ENCODE assay signal across 28 cellular contexts in the genomic region with DNA sequence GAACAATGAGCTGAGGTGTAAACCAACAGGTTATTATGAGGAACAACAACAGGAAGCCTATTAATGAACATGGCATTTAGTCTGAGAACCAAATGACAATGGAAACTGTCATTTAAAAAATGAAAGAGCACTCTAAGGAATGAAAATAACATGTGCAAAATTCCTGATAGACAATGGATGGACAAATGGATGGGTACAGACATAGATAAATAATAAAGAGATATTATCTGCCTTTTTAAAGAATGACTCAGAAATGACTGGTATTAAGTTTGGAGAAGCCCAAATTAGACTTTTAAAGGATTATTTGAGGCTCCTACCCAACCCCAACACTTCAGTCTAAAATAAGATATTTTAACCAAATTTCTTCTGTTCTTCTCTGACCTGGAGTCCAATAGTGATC.
"Had no signal": no experiment of that assay in that cellular context is flagged by ENCODE, and none has a peak within 500 bp of the region (broad histone marks: within the 10 kb centered on the region; RNA-seq: fewer than 3 reads in every experiment).

No MANE protein-coding gene starts in this region.

- H3K27ac Mint-ChIP-seq: stimulated activated effector memory CD8-positive, alpha-beta T cell treated with anti-CD3 and anti-CD28 coated beads, Interleukin-12 subunit alpha, Interleukin-12 subunit beta, amount 100 ng/mL, for 72 hours; stimulated activated memory B cell treated with anti-CD40 and anti-IgM and Interleukin-4, amounts not matched to agents 10 μg/mL and 1 μg/mL and 100 μg/mL, for 72 hours; stimulated activated naive B cell treated with anti-CD40 and anti-IgM and Interleukin-4, amounts not matched to agents 10 μg/mL and 1 μg/mL and 100 μg/mL, for 72 hours; stimulated activated naive CD8-positive, alpha-beta T cell treated with anti-CD3 and anti-CD28 coated beads, Interleukin-15, amount 100 ng/mL, for 72 hours; stimulated activated naive CD8-positive, alpha-beta T cell treated with anti-CD3 and anti-CD28 coated beads, Interleukin-15, Interleukin-2, amounts not matched to agents 100 ng/mL and 50 ng/mL, for 24 hours; type B pancreatic cell had no signal

- H3K27me3 Mint-ChIP-seq: stimulated activated memory B cell treated with anti-CD40 and anti-IgM and Interleukin-4, amounts not matched to agents 10 μg/mL and 1 μg/mL and 100 μg/mL, for 72 hours; stimulated activated naive B cell treated with anti-CD40 and anti-IgM and Interleukin-4, amounts not matched to agents 10 μg/mL and 1 μg/mL and 100 μg/mL, for 72 hours; stimulated activated naive CD8-positive, alpha-beta T cell treated with anti-CD3 and anti-CD28 coated beads, Interleukin-15, amount 100 ng/mL, for 72 hours; stimulated activated naive CD8-positive, alpha-beta T cell treated with anti-CD3 and anti-CD28 coated beads, Interleukin-15, Interleukin-2, amounts not matched to agents 100 ng/mL and 50 ng/mL, for 24 hours; type B pancreatic cell had no signal

- DNase-seq: stimulated activated CD4-positive, alpha-beta T cell treated with anti-CD3 and anti-CD28 coated beads, Interleukin-2, amount 100 ng/mL, for 48 hours; stimulated activated CD4-positive, alpha-beta T cell treated with anti-CD3 and anti-CD28 coated beads, Interleukin-4, amount 100 ng/mL, for 1 hour; stimulated activated CD4-positive, alpha-beta T cell treated with anti-CD3 and anti-CD28 coated beads, Interleukin-4, amount 100 ng/mL, for 24 hours; stimulated activated CD4-positive, alpha-beta T cell treated with anti-CD3 and anti-CD28 coated beads, Interleukin-4, amount 100 ng/mL, for 4 hours; stimulated activated CD8-positive, alpha-beta memory T cell treated with anti-CD3 and anti-CD28 coated beads, Interleukin-4, amount 100 ng/mL, for 48 hours; stimulated activated naive B cell treated with anti-CD40 and anti-IgM and Interleukin-4, amounts not matched to agents 10 μg/mL and 1 μg/mL and 100 μg/mL, for 72 hours; stimulated activated naive CD4-positive, alpha-beta T cell; stimulated activated naive CD4-positive, alpha-beta T cell treated with Interleukin-2 at 50 U/mL for 16 hours; stimulated activated naive CD8-positive, alpha-beta T cell treated with anti-CD3 and anti-CD28 coated beads, Interleukin-15, amount 100 ng/mL, for 72 hours; stimulated activated naive CD8-positive, alpha-beta T cell treated with anti-CD3 and anti-CD28 coated beads, Interleukin-15, Interleukin-2, amounts not matched to agents 100 U/mL and 50 U/mL, for 24 hours; stomach; substantia nigra; testis; thyroid gland; tibial artery; transverse colon; trophoblast cell; upper lobe of left lung; upper lobe of right lung; uterus had no signal

- H3K4me1 ChIP-seq: stomach, suprapubic skin, testis, thyroid gland, tibial artery, tibial nerve, transverse colon, upper lobe of left lung, upper lobe of right lung, uterus, vagina had no signal

- H3K27me3 ChIP-seq: stomach, suprapubic skin, testis, thyroid gland, tibial artery, tibial nerve, transverse colon, upper lobe of left lung, upper lobe of right lung, uterus, vagina had no signal

- H3K36me3 ChIP-seq: stomach, suprapubic skin, thoracic aorta, thyroid gland, tibial artery, tibial nerve, transverse colon, upper lobe of left lung, upper lobe of right lung, uterus, vagina had no signal

- H3K36me3 Mint-ChIP-seq: stimulated activated effector memory CD8-positive, alpha-beta T cell treated with anti-CD3 and anti-CD28 coated beads, Interleukin-12 subunit alpha, Interleukin-12 subunit beta, amount 100 ng/mL, for 72 hours; stimulated activated memory B cell treated with anti-CD40 and anti-IgM and Interleukin-4, amounts not matched to agents 10 μg/mL and 1 μg/mL and 100 μg/mL, for 72 hours; stimulated activated naive B cell treated with anti-CD40 and anti-IgM and Interleukin-4, amounts not matched to agents 10 μg/mL and 1 μg/mL and 100 μg/mL, for 72 hours; type B pancreatic cell had no signal

- H3K9me3 Mint-ChIP-seq: type B pancreatic cell had no signal

- H3K4me1 Mint-ChIP-seq: stimulated activated effector memory CD8-positive, alpha-beta T cell treated with anti-CD3 and anti-CD28 coated beads, Interleukin-12 subunit alpha, Interleukin-12 subunit beta, amount 100 ng/mL, for 72 hours; stimulated activated memory B cell treated with anti-CD40 and anti-IgM and Interleukin-4, amounts not matched to agents 10 μg/mL and 1 μg/mL and 100 μg/mL, for 72 hours; stimulated activated naive B cell treated with anti-CD40 and anti-IgM and Interleukin-4, amounts not matched to agents 10 μg/mL and 1 μg/mL and 100 μg/mL, for 72 hours; stimulated activated naive CD8-positive, alpha-beta T cell treated with anti-CD3 and anti-CD28 coated beads, Interleukin-15, amount 100 ng/mL, for 72 hours had no signal

- H3K9me3 ChIP-seq: suprapubic skin, testis, thoracic aorta, thyroid gland, tibial artery, tibial nerve, transverse colon, upper lobe of left lung, upper lobe of right lung, uterus, vagina had no signal

- H3K4me3 ChIP-seq: stomach, suprapubic skin, testis, thoracic aorta, thyroid gland, tibial artery, tibial nerve, transverse colon, upper lobe of left lung, upper lobe of right lung, uterus, vagina had no signal

- H3K4me3 Mint-ChIP-seq: stimulated activated effector memory CD8-positive, alpha-beta T cell treated with anti-CD3 and anti-CD28 coated beads, Interleukin-12 subunit alpha, Interleukin-12 subunit beta, amount 100 ng/mL, for 72 hours; stimulated activated memory B cell treated with anti-CD40 and anti-IgM and Interleukin-4, amounts not matched to agents 10 μg/mL and 1 μg/mL and 100 μg/mL, for 72 hours; stimulated activated naive B cell treated with anti-CD40 and anti-IgM and Interleukin-4, amounts not matched to agents 10 μg/mL and 1 μg/mL and 100 μg/mL, for 72 hours; stimulated activated naive CD8-positive, alpha-beta T cell treated with anti-CD3 and anti-CD28 coated beads, Interleukin-15, amount 100 ng/mL, for 72 hours; stimulated activated naive CD8-positive, alpha-beta T cell treated with anti-CD3 and anti-CD28 coated beads, Interleukin-15, Interleukin-2, amounts not matched to agents 100 ng/mL and 50 ng/mL, for 24 hours; type B pancreatic cell had no signal

- ATAC-seq: stimulated activated effector memory CD8-positive, alpha-beta T cell treated with anti-CD3 and anti-CD28 coated beads, Interleukin-12 subunit alpha, Interleukin-12 subunit beta, amount 100 ng/mL, for 72 hours; stimulated activated memory B cell treated with anti-CD40 and anti-IgM and Interleukin-4, amounts not matched to agents 10 μg/mL and 1 μg/mL and 100 μg/mL, for 72 hours; stimulated activated naive B cell treated with anti-CD40 and anti-IgM and Interleukin-4, amounts not matched to agents 10 μg/mL and 1 μg/mL and 100 μg/mL, for 72 hours; stimulated activated naive CD8-positive, alpha-beta T cell treated with anti-CD3 and anti-CD28 coated beads, Interleukin-15, amount 100 ng/mL, for 72 hours; stimulated activated naive CD8-positive, alpha-beta T cell treated with anti-CD3 and anti-CD28 coated beads, Interleukin-15, Interleukin-2, amounts not matched to agents 100 U/mL and 50 U/mL, for 24 hours; upper lobe of right lung had no signal

- H3K27ac ChIP-seq: stomach, suprapubic skin, testis, thoracic aorta, thyroid gland, tibial artery, tibial nerve, transverse colon, upper lobe of left lung, upper lobe of right lung, uterus, vagina had no signal
